In the genomic region with DNA sequence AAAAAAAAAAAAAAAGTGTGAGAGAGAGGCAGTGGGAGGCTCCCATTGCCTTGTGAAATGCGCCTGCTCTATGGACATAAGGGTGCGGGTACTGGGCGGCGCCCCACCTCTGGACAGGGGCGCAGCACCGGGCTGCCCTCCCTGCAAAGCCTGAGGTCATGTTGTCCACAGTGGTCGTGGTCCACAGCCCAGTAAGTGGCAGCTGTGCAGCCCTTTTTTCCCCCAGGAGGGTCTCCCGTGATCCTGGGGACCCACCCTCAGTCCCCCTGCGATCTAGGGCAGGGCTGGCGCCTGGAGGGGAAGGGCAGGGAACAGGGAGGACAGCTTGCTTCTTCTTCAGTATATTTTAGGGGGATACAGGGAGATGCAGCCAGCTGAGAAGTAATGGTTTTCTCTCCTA, we compare ENCODE assay signal across 1 cellular context.
TF ChIP-seq lines count a peak whose summit lies in the region.

No MANE protein-coding gene starts in this region.

TF ChIP-seq in WTC11, 78 proteins besides CTCF, POLR2A, EP300 and RAD21 (continued from another document):
- TF ChIP-seq, protein P1, sequence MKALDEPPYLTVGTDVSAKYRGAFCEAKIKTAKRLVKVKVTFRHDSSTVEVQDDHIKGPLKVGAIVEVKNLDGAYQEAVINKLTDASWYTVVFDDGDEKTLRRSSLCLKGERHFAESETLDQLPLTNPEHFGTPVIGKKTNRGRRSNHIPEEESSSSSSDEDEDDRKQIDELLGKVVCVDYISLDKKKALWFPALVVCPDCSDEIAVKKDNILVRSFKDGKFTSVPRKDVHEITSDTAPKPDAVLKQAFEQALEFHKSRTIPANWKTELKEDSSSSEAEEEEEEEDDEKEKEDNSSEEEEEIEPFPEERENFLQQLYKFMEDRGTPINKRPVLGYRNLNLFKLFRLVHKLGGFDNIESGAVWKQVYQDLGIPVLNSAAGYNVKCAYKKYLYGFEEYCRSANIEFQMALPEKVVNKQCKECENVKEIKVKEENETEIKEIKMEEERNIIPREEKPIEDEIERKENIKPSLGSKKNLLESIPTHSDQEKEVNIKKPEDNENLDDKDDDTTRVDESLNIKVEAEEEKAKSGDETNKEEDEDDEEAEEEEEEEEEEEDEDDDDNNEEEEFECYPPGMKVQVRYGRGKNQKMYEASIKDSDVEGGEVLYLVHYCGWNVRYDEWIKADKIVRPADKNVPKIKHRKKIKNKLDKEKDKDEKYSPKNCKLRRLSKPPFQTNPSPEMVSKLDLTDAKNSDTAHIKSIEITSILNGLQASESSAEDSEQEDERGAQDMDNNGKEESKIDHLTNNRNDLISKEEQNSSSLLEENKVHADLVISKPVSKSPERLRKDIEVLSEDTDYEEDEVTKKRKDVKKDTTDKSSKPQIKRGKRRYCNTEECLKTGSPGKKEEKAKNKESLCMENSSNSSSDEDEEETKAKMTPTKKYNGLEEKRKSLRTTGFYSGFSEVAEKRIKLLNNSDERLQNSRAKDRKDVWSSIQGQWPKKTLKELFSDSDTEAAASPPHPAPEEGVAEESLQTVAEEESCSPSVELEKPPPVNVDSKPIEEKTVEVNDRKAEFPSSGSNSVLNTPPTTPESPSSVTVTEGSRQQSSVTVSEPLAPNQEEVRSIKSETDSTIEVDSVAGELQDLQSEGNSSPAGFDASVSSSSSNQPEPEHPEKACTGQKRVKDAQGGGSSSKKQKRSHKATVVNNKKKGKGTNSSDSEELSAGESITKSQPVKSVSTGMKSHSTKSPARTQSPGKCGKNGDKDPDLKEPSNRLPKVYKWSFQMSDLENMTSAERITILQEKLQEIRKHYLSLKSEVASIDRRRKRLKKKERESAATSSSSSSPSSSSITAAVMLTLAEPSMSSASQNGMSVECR (CRISPR knock-in tag; IDR thresholded peaks at IDR 0.05; ENCODE audit: borderline replicate concordance), result no peak
- TF ChIP-seq, protein P2, sequence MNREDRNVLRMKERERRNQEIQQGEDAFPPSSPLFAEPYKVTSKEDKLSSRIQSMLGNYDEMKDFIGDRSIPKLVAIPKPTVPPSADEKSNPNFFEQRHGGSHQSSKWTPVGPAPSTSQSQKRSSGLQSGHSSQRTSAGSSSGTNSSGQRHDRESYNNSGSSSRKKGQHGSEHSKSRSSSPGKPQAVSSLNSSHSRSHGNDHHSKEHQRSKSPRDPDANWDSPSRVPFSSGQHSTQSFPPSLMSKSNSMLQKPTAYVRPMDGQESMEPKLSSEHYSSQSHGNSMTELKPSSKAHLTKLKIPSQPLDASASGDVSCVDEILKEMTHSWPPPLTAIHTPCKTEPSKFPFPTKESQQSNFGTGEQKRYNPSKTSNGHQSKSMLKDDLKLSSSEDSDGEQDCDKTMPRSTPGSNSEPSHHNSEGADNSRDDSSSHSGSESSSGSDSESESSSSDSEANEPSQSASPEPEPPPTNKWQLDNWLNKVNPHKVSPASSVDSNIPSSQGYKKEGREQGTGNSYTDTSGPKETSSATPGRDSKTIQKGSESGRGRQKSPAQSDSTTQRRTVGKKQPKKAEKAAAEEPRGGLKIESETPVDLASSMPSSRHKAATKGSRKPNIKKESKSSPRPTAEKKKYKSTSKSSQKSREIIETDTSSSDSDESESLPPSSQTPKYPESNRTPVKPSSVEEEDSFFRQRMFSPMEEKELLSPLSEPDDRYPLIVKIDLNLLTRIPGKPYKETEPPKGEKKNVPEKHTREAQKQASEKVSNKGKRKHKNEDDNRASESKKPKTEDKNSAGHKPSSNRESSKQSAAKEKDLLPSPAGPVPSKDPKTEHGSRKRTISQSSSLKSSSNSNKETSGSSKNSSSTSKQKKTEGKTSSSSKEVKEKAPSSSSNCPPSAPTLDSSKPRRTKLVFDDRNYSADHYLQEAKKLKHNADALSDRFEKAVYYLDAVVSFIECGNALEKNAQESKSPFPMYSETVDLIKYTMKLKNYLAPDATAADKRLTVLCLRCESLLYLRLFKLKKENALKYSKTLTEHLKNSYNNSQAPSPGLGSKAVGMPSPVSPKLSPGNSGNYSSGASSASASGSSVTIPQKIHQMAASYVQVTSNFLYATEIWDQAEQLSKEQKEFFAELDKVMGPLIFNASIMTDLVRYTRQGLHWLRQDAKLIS (CRISPR knock-in tag; IDR thresholded peaks at IDR 0.05; ENCODE audit: borderline replicate concordance), result no peak
- no peak for TF ChIP-seq RORB (CRISPR knock-in tag; IDR thresholded peaks at IDR 0.05)
- TF ChIP-seq, protein P3, sequence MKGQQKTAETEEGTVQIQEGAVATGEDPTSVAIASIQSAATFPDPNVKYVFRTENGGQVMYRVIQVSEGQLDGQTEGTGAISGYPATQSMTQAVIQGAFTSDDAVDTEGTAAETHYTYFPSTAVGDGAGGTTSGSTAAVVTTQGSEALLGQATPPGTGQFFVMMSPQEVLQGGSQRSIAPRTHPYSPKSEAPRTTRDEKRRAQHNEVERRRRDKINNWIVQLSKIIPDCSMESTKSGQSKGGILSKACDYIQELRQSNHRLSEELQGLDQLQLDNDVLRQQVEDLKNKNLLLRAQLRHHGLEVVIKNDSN (CRISPR knock-in tag; IDR thresholded peaks at IDR 0.05), result no peak
- no peak for TF ChIP-seq NFE2L1 (CRISPR knock-in tag; IDR thresholded peaks at IDR 0.05)
- TF ChIP-seq, protein P4, sequence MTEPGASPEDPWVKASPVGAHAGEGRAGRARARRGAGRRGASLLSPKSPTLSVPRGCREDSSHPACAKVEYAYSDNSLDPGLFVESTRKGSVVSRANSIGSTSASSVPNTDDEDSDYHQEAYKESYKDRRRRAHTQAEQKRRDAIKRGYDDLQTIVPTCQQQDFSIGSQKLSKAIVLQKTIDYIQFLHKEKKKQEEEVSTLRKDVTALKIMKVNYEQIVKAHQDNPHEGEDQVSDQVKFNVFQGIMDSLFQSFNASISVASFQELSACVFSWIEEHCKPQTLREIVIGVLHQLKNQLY (CRISPR knock-in tag; IDR thresholded peaks at IDR 0.05), result no peak
- TF ChIP-seq, protein P5, sequence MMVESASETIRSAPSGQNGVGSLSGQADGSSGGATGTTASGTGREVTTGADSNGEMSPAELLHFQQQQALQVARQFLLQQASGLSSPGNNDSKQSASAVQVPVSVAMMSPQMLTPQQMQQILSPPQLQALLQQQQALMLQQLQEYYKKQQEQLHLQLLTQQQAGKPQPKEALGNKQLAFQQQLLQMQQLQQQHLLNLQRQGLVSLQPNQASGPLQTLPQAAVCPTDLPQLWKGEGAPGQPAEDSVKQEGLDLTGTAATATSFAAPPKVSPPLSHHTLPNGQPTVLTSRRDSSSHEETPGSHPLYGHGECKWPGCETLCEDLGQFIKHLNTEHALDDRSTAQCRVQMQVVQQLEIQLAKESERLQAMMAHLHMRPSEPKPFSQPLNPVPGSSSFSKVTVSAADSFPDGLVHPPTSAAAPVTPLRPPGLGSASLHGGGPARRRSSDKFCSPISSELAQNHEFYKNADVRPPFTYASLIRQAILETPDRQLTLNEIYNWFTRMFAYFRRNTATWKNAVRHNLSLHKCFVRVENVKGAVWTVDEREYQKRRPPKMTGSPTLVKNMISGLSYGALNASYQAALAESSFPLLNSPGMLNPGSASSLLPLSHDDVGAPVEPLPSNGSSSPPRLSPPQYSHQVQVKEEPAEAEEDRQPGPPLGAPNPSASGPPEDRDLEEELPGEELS (CRISPR knock-in tag; IDR thresholded peaks at IDR 0.05), result no peak
- no peak for TF ChIP-seq ZNF121 (CRISPR knock-in tag; IDR thresholded peaks at IDR 0.05)
- TF ChIP-seq, protein P6, sequence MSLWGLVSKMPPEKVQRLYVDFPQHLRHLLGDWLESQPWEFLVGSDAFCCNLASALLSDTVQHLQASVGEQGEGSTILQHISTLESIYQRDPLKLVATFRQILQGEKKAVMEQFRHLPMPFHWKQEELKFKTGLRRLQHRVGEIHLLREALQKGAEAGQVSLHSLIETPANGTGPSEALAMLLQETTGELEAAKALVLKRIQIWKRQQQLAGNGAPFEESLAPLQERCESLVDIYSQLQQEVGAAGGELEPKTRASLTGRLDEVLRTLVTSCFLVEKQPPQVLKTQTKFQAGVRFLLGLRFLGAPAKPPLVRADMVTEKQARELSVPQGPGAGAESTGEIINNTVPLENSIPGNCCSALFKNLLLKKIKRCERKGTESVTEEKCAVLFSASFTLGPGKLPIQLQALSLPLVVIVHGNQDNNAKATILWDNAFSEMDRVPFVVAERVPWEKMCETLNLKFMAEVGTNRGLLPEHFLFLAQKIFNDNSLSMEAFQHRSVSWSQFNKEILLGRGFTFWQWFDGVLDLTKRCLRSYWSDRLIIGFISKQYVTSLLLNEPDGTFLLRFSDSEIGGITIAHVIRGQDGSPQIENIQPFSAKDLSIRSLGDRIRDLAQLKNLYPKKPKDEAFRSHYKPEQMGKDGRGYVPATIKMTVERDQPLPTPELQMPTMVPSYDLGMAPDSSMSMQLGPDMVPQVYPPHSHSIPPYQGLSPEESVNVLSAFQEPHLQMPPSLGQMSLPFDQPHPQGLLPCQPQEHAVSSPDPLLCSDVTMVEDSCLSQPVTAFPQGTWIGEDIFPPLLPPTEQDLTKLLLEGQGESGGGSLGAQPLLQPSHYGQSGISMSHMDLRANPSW (CRISPR knock-in tag; conservative IDR thresholded peaks at IDR 0.05; ENCODE audit: low read depth), result no peak
